Comparison of ENCODE assay signal across 8 cellular contexts in the genomic region with DNA sequence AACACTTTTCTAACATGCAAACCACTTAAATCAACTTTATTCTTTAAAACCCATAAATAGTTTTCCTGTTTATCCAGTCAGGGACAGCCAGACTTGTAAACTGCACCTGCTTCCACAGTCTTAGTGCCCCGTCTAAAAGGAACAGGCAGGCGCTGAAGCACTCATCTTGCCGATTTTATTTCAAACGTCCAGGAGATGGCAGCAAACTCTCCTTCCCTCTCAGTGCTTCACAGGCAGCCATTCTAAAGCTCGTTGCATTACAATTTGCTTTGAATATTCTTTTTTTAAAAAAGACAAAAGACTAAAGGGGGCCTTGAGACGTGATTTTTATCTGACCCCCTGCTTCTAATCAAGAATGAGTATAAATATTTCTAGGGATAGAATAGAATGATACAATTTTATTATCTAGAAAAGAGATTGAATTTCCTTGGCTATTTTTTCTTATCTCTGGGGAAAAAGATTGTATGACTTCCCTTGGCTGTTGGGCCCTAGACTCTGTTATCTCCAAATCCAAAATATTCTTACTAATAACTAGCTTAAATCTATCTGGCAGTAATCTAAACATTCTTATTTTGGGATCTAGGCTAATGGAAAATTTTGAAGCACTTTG.
DNase-seq lines count a peak whose midpoint lies in the region; ATAC-seq and TF ChIP-seq lines count a peak whose summit lies in the region.

No MANE protein-coding gene starts in this region.

- peaks cover 5% of the 10 kb centered on the region for H3K4me1 ChIP-seq in mesenchymal stem cell (ENCODE audit: control insufficient read depth, insufficient read depth, low read depth, low read length)

- WGBS in mesenchymal stem cell, result 0% methylated on average over 3 of the region's 6 CpGs

- no peak overlapping the region for H3K18ac ChIP-seq in mesenchymal stem cell (ENCODE audit: low read depth in 1 of 2, low read length in 2 of 2)

- H3K14ac ChIP-seq in mesenchymal stem cell (ENCODE audit: low read length in 2 of 2), result no peak overlapping the region

- H2BK5ac ChIP-seq in mesenchymal stem cell (ENCODE audit: low read depth, low read length, poor library complexity, severe bottlenecking), result no peak overlapping the region

- peaks cover 18% of the 10 kb centered on the region for H3K4me1 Mint-ChIP-seq in CD14-positive monocyte
- peaks cover 4% of the 10 kb centered on the region for H3K4me1 Mint-ChIP-seq in stimulated activated memory B cell treated with anti-CD40 and anti-IgM and Interleukin-4, amounts not matched to agents 10 μg/mL and 1 μg/mL and 100 μg/mL, for 72 hours

- H3K79me1 ChIP-seq in mesenchymal stem cell (replicated peaks; ENCODE audit: low read length, poor library complexity, severe bottlenecking), result no peaks in the 10 kb centered on the region

- no peaks in the 10 kb centered on the region for H3K27me3 Mint-ChIP-seq in CD14-positive monocyte (ENCODE audit: low read depth in 3 of 3)
- no peaks in the 10 kb centered on the region for H3K27me3 Mint-ChIP-seq in stimulated activated memory B cell treated with anti-CD40 and anti-IgM and Interleukin-4, amounts not matched to agents 10 μg/mL and 1 μg/mL and 100 μg/mL, for 72 hours

- no peak overlapping the region for H3K4me3 Mint-ChIP-seq in CD14-positive monocyte
- no peak overlapping the region for H3K4me3 Mint-ChIP-seq in stimulated activated memory B cell treated with anti-CD40 and anti-IgM and Interleukin-4, amounts not matched to agents 10 μg/mL and 1 μg/mL and 100 μg/mL, for 72 hours

- ATAC-seq in GM19023 (IDR thresholded peaks at IDR 0.05; ENCODE audit: unreplicated experiment) (peak; percentile 88), HG03103 (IDR thresholded peaks at IDR 0.05; ENCODE audit: low read depth, unreplicated experiment) (peak; percentile 85)
- ATAC-seq in stimulated activated memory B cell treated with anti-CD40 and anti-IgM and Interleukin-4, amounts not matched to agents 10 μg/mL and 1 μg/mL and 100 μg/mL, for 72 hours, result peak; percentile 78

- no peak overlapping the region for H2AK5ac ChIP-seq in mesenchymal stem cell (ENCODE audit: low read length, severe bottlenecking)

- no peak overlapping the region for H3K27ac ChIP-seq in WERI-Rb-1
- no peak overlapping the region for H3K27ac ChIP-seq in mesenchymal stem cell (ENCODE audit: low read length, poor library complexity, severe bottlenecking)

- no peak overlapping the region for H3K4ac ChIP-seq in mesenchymal stem cell (ENCODE audit: low read depth in 1 of 2, low read length in 2 of 2)

- H3K36me3 Mint-ChIP-seq in CD14-positive monocyte, result no peaks in the 10 kb centered on the region
- H3K36me3 Mint-ChIP-seq in stimulated activated memory B cell treated with anti-CD40 and anti-IgM and Interleukin-4, amounts not matched to agents 10 μg/mL and 1 μg/mL and 100 μg/mL, for 72 hours, result no peaks in the 10 kb centered on the region

- no peak overlapping the region for H3K4me2 ChIP-seq in mesenchymal stem cell (ENCODE audit: low read length, poor library complexity, severe bottlenecking)

- no peak overlapping the region for H2BK12ac ChIP-seq in mesenchymal stem cell (ENCODE audit: low read length in 2 of 2)

- no peak overlapping the region for H2AFZ ChIP-seq in mesenchymal stem cell (ENCODE audit: low read depth, low read length)

- no peak overlapping the region for H3K27ac Mint-ChIP-seq in CD14-positive monocyte
- no peak overlapping the region for H3K27ac Mint-ChIP-seq in stimulated activated memory B cell treated with anti-CD40 and anti-IgM and Interleukin-4, amounts not matched to agents 10 μg/mL and 1 μg/mL and 100 μg/mL, for 72 hours

- TF ChIP-seq CTCF in CD14-positive monocyte (IDR thresholded peaks at IDR 0.05) (peak; percentile 72), WERI-Rb-1 (IDR thresholded peaks at IDR 0.05; ENCODE audit: low read depth, low read length) (peak; percentile 70)

- no peaks in the 10 kb centered on the region for H3K36me3 ChIP-seq in WERI-Rb-1
- H3K36me3 ChIP-seq in mesenchymal stem cell (ENCODE audit: control insufficient read depth in 1 of 2, insufficient read depth in 2 of 2, low read depth in 1 of 2, low read length in 2 of 2), result no peaks in the 10 kb centered on the region

- H4K91ac ChIP-seq in mesenchymal stem cell (ENCODE audit: low read length), result no peak overlapping the region

- H3K23ac ChIP-seq in mesenchymal stem cell (ENCODE audit: low read length in 2 of 2), result no peak overlapping the region

- peak overlapping the region; percentile 75 for H3K9ac ChIP-seq in mesenchymal stem cell (ENCODE audit: low read length)

- no peaks in the 10 kb centered on the region for H3K9me3 ChIP-seq in WERI-Rb-1 (ENCODE audit: severe bottlenecking)
- no peaks in the 10 kb centered on the region for H3K9me3 ChIP-seq in mesenchymal stem cell (ENCODE audit: control insufficient read depth, low read length)

- intact Hi-C loops in CD14-positive monocyte (cut with micrococcal nuclease), result loop anchor here in 1 of 2 donors (5.0 to 10.0 kb wide), 2 partner anchors 83 to 245 kb away; no protein-coding TSS in a partner anchor

- H3K4me3 ChIP-seq in WERI-Rb-1 (ENCODE audit: low read depth, low read length) (no peak overlapping the region), mesenchymal stem cell (ENCODE audit: insufficient read depth in 1 of 2, low read depth in 1 of 2, low read length in 2 of 2) (peak overlapping the region in 1 of 2 experiments; percentile 5)

- no peak overlapping the region for H2BK120ac ChIP-seq in mesenchymal stem cell (ENCODE audit: low read depth, low read length)

- DNase-seq in CD14-positive monocyte (ENCODE audit: low spot score) (no peak), NCI-H2196 (lab: John Stamatoyannopoulos, UW; ENCODE audit: unreplicated experiment) (peak; percentile 41), WERI-Rb-1 (peak; percentile 67), dermis blood vessel endothelial cell (peak; percentile 90), mesenchymal stem cell (peak; percentile 81)

- H3K27me3 ChIP-seq in WERI-Rb-1 (ENCODE audit: insufficient read depth, low read depth, severe bottlenecking) (no peaks in the 10 kb centered on the region), mesenchymal stem cell (ENCODE audit: control insufficient read depth in 1 of 2, insufficient read depth in 1 of 2, low read length in 2 of 2) (no peaks in the 10 kb centered on the region)

- no peak overlapping the region for H2BK15ac ChIP-seq in mesenchymal stem cell (ENCODE audit: low read depth, poor library complexity, severe bottlenecking)

- no peak overlapping the region for H4K8ac ChIP-seq in mesenchymal stem cell (ENCODE audit: low read length)

- H3K9me3 Mint-ChIP-seq in CD14-positive monocyte, result no peaks in the 10 kb centered on the region
- H3K9me3 Mint-ChIP-seq in stimulated activated memory B cell treated with anti-CD40 and anti-IgM and Interleukin-4, amounts not matched to agents 10 μg/mL and 1 μg/mL and 100 μg/mL, for 72 hours, result no peaks in the 10 kb centered on the region
